ENCODE assay signal across 10 cellular contexts in genomic region chr10:14570800-14571199, GRCh38.
DNase-seq lines count a peak whose midpoint lies in the region; ATAC-seq and TF ChIP-seq lines count a peak whose summit lies in the region.
"Had no signal": no experiment of that assay in that cellular context is flagged by ENCODE, and none has a peak within 500 bp of the region (broad histone marks: within the 10 kb centered on the region; RNA-seq: fewer than 3 reads in every experiment).

No MANE protein-coding gene starts in this region.

- H3K27ac ChIP-seq in caudate nucleus (ENCODE audit: low read depth, low read length), result peak overlapping the region; percentile 98

- TF ChIP-seq CTCF in GM20000 (IDR thresholded peaks at IDR 0.05; ENCODE audit: extremely low read depth, missing control alignments), result no peak

- no peaks in the 10 kb centered on the region for H3K9me3 ChIP-seq in mucosa of stomach (ENCODE audit: control insufficient read depth, low read length)

- H3K9ac ChIP-seq in mucosa of stomach (ENCODE audit: low read length), result peak overlapping the region; percentile 66

- H3K36me3 ChIP-seq in mucosa of stomach (ENCODE audit: control insufficient read depth, insufficient read depth, low read length), result peaks cover 7% of the 10 kb centered on the region

- no peaks in the 10 kb centered on the region for H3K27me3 ChIP-seq in mucosa of stomach (ENCODE audit: control insufficient read depth, insufficient read depth, low read length)

- peaks cover 53% of the 10 kb centered on the region for H3K4me1 ChIP-seq in mucosa of stomach (ENCODE audit: control insufficient read depth, insufficient read depth, low read length)

- DNase-seq in stimulated activated naive CD4-positive, alpha-beta T cell (lab: John Stamatoyannopoulos, UW), result peak in 5 of 6 experiments; percentile 14 to 74 (median 30)
- no peak for DNase-seq in stimulated activated naive CD4-positive, alpha-beta T cell treated with Interleukin-2 at 50 U/mL for 16 hours (lab: John Stamatoyannopoulos, UW)
- DNase-seq in caudate nucleus (lab: John Stamatoyannopoulos, UW), result peak in 10 of 61 donors; percentile 13 to 51 (median 32)
- DNase-seq in putamen (ENCODE audit: low spot score), result no peak
- DNase-seq in GM20000 (ENCODE audit: low spot score), result no peak
- DNase-seq: HFFc6, Right ventricle myocardium superior had no signal

- no peak overlapping the region for H3K4me3 ChIP-seq in mucosa of stomach (ENCODE audit: low read length)

- no peak for ATAC-seq in HG03520 (IDR thresholded peaks at IDR 0.05; ENCODE audit: unreplicated experiment)
- ATAC-seq in HG03045 (IDR thresholded peaks at IDR 0.05; ENCODE audit: unreplicated experiment), result no peak

Comparison
In these comparisons a context has a peak if more than half of its experiments do, and no peak if none do; other contexts are left out.
1. DNase-seq: peak in stimulated activated naive CD4-positive, alpha-beta T cell (5 of 6); none in stimulated activated naive CD4-positive, alpha-beta T cell treated with Interleukin-2 at 50 U/mL for 16 hours (single experiment), putamen (single experiment) and GM20000 (single experiment).